18 cellular contexts compared by ENCODE assay signal in genomic region chr6:38808039-38808438, GRCh38.
"Had no signal": no experiment of that assay in that cellular context is flagged by ENCODE, and none has a peak within 500 bp of the region (broad histone marks: within the 10 kb centered on the region; RNA-seq: fewer than 3 reads in every experiment).

No MANE protein-coding gene starts in this region.

- H3K36me3 ChIP-seq: neural progenitor cell, neutrophil, ovary, pancreas, prostate gland, right atrium auricular region, right lobe of liver, sigmoid colon, spleen had no signal

- H3K4me1 ChIP-seq: neural progenitor cell, pancreas, parathyroid adenoma, psoas muscle, right atrium auricular region, right lobe of liver, sigmoid colon, spleen had no signal

- H3K9me3 ChIP-seq: neutrophil, ovary, pancreas, prostate gland, psoas muscle, right atrium auricular region, right lobe of liver, sigmoid colon, spleen had no signal

- ATAC-seq: naive thymus-derived CD8-positive, alpha-beta T cell; natural killer cell; natural killer cell treated with Interleukin-12 subunit alpha and Interleukin-12 subunit beta and Interleukin-15 and Interleukin-18, amount 100 ng/mL, for 72 hours; pancreas; psoas muscle; right cardiac atrium; right lobe of liver; sciatic nerve had no signal

- H3K27ac ChIP-seq: neural progenitor cell, neutrophil, ovary, pancreas, parathyroid adenoma, prostate gland, psoas muscle, right atrium auricular region, right lobe of liver, sigmoid colon, skin epidermis, spleen had no signal

- H3K4me3 ChIP-seq: neural progenitor cell, ovary, pancreas, prostate gland, psoas muscle, right atrium auricular region, right lobe of liver, sigmoid colon, skin epidermis, smooth muscle cell, spleen had no signal
